8 cellular contexts compared by ENCODE assay signal in the genomic region with DNA sequence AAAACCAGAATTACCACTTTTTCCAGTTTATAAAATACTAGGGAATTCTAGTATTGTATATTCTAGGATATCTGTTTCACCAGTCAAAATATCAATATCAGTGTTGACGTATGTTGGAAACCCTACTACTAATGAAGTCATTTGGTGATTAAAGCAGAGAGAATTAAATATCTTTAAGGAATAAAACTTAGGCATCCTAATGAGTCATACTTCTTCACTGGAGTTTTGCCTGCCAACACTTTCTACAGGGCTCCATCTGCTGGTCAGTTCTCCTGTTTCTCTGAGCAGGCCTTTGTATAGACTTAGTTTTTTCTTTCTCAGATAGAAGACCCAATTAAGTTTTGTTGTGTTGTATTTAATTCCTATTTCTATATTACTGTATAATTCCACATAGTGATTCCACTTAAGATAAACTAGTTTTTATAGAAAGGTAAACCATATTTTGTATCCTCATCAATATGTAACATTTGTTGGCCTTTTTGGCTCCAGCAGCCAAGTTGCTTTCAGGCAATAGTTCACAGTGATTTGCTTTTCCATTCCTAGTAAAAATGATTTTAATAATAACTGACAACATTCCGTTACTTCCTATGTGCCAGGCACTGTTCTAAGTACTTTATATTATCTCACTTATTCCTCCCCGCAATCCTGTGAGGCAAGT. TPM values are rescaled to one million over a fixed set of nuclear protein-coding genes. Genes with fewer than 3 reads are reported as not detected.
DNase-seq lines count a peak whose midpoint lies in the region; ATAC-seq and TF ChIP-seq lines count a peak whose summit lies in the region.

No MANE protein-coding gene starts in this region.

- H3K4me3 Mint-ChIP-seq in immature natural killer cell: no peak overlapping the region

- no peak overlapping the region for H3K27ac Mint-ChIP-seq in immature natural killer cell

- H3K4me1 ChIP-seq in Karpas-422 (ENCODE audit: low read length): peaks cover 32% of the 10 kb centered on the region

- H3K36me3 ChIP-seq in Karpas-422 (ENCODE audit: insufficient read depth, low read length): no peaks in the 10 kb centered on the region

- H3K27me3 Mint-ChIP-seq in immature natural killer cell (ENCODE audit: low read depth in 3 of 3): peaks cover 2 to 10% (median 7%) of the 10 kb centered on the region in 3 donors

- H3K9me2 ChIP-seq in Karpas-422 (replicated peaks; ENCODE audit: insufficient read depth, low read length): no peaks in the 10 kb centered on the region

- peak overlapping the region; percentile 38 for H3K4me2 ChIP-seq in Karpas-422 (ENCODE audit: low read depth, low read length, poor library complexity, severe bottlenecking)

- DNase-seq in ELF-1 (ENCODE audit: low read depth, low spot score) (peak; percentile 25), Karpas-422 (peak; percentile 79), brain pericyte (ENCODE audit: low read depth, low spot score) (peak; percentile 22), immature natural killer cell (peak; percentile 35 to 54 (median 52))
- DNase-seq in stimulated activated CD4-positive, alpha-beta T cell treated with anti-CD3 and anti-CD28 coated beads, Interleukin-2, amount 100 ng/mL, for 48 hours: peak; percentile 22 to 47

- H3K79me2 ChIP-seq in Karpas-422 (ENCODE audit: low read length): peaks cover 87% of the 10 kb centered on the region

- ATAC-seq in SK-N-SH treated with all-trans-retinoic acid at 6 μM for 48 hours: 0 out of 3 replicates have a peak, but pooled peaks have one; percentile 8
- ATAC-seq in GM18870 (IDR thresholded peaks at IDR 0.05; ENCODE audit: unreplicated experiment): no peak
- ATAC-seq in GM21381 (IDR thresholded peaks at IDR 0.05; ENCODE audit: unreplicated experiment): no peak

- no peaks in the 10 kb centered on the region; the same call in 1 of the 2 replicates for H4K20me1 ChIP-seq in Karpas-422 (ENCODE audit: insufficient read depth, low read depth, low read length)

- no peak overlapping the region for H3K9ac ChIP-seq in Karpas-422 (ENCODE audit: low read length)

- H3K27me3 ChIP-seq in Karpas-422 (ENCODE audit: low read length): no peaks in the 10 kb centered on the region

- no peak overlapping the region for H3K27ac ChIP-seq in Karpas-422 (ENCODE audit: low read length)

- peaks cover 21 to 28% of the 10 kb centered on the region in 2 donors for H3K4me1 Mint-ChIP-seq in immature natural killer cell

- no peak overlapping the region for H3K4me3 ChIP-seq in Karpas-422 (ENCODE audit: low read length)

- H3K36me3 Mint-ChIP-seq in immature natural killer cell: no peaks in the 10 kb centered on the region

- H2AFZ ChIP-seq in Karpas-422 (ENCODE audit: low read length): no peak overlapping the region

- H3K9me3 Mint-ChIP-seq in immature natural killer cell: no peaks in the 10 kb centered on the region

- H3K9me3 ChIP-seq in Karpas-422 (ENCODE audit: low read length): no peaks in the 10 kb centered on the region

TF ChIP-seq in SK-N-SH treated with all-trans-retinoic acid at 6 μM for 48 hours, 23 proteins besides CTCF, POLR2A, EP300 and RAD21:
- TF ChIP-seq ISL1 (CRISPR knock-in tag; IDR thresholded peaks at IDR 0.05) (no peak), POU6F1 (CRISPR knock-in tag; IDR thresholded peaks at IDR 0.05; ENCODE audit: borderline replicate concordance, low read depth) (no peak), GLIS3 (CRISPR knock-in tag; IDR thresholded peaks at IDR 0.05) (no peak), ZNF8 (CRISPR knock-in tag; IDR thresholded peaks at IDR 0.05) (no peak), RARB (CRISPR knock-in tag; IDR thresholded peaks at IDR 0.05) (no peak), ZNF70 (CRISPR knock-in tag; IDR thresholded peaks at IDR 0.05) (no peak), BACH2 (CRISPR knock-in tag; IDR thresholded peaks at IDR 0.05; ENCODE audit: borderline replicate concordance) (no peak), SNAI2 (CRISPR knock-in tag; IDR thresholded peaks at IDR 0.05) (no peak), TSHZ2 (CRISPR knock-in tag; IDR thresholded peaks at IDR 0.05) (no peak), ARNTL (CRISPR knock-in tag; IDR thresholded peaks at IDR 0.05; ENCODE audit: borderline replicate concordance, low read depth) (no peak), ESRRG (CRISPR knock-in tag; IDR thresholded peaks at IDR 0.05) (no peak), CSDC2 (CRISPR knock-in tag; IDR thresholded peaks at IDR 0.05) (no peak), TOX (CRISPR knock-in tag; IDR thresholded peaks at IDR 0.05; ENCODE audit: borderline replicate concordance) (no peak), ZFP3 (CRISPR knock-in tag; IDR thresholded peaks at IDR 0.05) (no peak)
- TF ChIP-seq, protein P1, sequence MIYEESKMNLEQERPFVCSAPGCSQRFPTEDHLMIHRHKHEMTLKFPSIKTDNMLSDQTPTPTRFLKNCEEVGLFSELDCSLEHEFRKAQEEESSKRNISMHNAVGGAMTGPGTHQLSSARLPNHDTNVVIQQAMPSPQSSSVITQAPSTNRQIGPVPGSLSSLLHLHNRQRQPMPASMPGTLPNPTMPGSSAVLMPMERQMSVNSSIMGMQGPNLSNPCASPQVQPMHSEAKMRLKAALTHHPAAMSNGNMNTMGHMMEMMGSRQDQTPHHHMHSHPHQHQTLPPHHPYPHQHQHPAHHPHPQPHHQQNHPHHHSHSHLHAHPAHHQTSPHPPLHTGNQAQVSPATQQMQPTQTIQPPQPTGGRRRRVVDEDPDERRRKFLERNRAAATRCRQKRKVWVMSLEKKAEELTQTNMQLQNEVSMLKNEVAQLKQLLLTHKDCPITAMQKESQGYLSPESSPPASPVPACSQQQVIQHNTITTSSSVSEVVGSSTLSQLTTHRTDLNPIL (CRISPR knock-in tag; IDR thresholded peaks at IDR 0.05; ENCODE audit: low read depth): no peak
- TF ChIP-seq, protein P2, sequence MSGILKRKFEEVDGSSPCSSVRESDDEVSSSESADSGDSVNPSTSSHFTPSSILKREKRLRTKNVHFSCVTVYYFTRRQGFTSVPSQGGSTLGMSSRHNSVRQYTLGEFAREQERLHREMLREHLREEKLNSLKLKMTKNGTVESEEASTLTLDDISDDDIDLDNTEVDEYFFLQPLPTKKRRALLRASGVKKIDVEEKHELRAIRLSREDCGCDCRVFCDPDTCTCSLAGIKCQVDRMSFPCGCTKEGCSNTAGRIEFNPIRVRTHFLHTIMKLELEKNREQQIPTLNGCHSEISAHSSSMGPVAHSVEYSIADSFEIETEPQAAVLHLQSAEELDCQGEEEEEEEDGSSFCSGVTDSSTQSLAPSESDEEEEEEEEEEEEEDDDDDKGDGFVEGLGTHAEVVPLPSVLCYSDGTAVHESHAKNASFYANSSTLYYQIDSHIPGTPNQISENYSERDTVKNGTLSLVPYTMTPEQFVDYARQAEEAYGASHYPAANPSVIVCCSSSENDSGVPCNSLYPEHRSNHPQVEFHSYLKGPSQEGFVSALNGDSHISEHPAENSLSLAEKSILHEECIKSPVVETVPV (CRISPR knock-in tag; IDR thresholded peaks at IDR 0.05): no peak

RNA-seq across cellular contexts. Expression of gene AP1AR, which starts 3.5 kb away (rescaled TPM):
- 29.7 and 34.5 TPM in 2 replicates for total RNA-seq in Karpas-422 (2014; rRNA removed; shearing (Covaris generic); ENCODE audit: low replicate concordance)
- 10 to 100 TPM; 13.8 to 16.1 (median 14.0) TPM for polyA plus RNA-seq in immature natural killer cell

RNA-seq across cellular contexts. Expression of gene TIFA, which starts 50.6 kb away (rescaled TPM):
- 52.4 and 61.0 TPM in 2 replicates for total RNA-seq in Karpas-422 (2014; rRNA removed; shearing (Covaris generic); ENCODE audit: low replicate concordance)
- polyA plus RNA-seq in immature natural killer cell: 10 to 100 TPM; 17.2 to 28.0 (median 26.5) TPM

Comparison
In these comparisons a context has a peak if more than half of its experiments do, and no peak if none do; other contexts are left out.
1. DNase-seq: peak in every context shown above with its lines; median percentile 79 in Karpas-422; 52 in immature natural killer cell; 34 in stimulated activated CD4-positive, alpha-beta T cell treated with anti-CD3 and anti-CD28 coated beads, Interleukin-2, amount 100 ng/mL, for 48 hours; 25 in ELF-1; 22 in brain pericyte.